ENCODE assay signal across 1 cellular context in the genomic region with DNA sequence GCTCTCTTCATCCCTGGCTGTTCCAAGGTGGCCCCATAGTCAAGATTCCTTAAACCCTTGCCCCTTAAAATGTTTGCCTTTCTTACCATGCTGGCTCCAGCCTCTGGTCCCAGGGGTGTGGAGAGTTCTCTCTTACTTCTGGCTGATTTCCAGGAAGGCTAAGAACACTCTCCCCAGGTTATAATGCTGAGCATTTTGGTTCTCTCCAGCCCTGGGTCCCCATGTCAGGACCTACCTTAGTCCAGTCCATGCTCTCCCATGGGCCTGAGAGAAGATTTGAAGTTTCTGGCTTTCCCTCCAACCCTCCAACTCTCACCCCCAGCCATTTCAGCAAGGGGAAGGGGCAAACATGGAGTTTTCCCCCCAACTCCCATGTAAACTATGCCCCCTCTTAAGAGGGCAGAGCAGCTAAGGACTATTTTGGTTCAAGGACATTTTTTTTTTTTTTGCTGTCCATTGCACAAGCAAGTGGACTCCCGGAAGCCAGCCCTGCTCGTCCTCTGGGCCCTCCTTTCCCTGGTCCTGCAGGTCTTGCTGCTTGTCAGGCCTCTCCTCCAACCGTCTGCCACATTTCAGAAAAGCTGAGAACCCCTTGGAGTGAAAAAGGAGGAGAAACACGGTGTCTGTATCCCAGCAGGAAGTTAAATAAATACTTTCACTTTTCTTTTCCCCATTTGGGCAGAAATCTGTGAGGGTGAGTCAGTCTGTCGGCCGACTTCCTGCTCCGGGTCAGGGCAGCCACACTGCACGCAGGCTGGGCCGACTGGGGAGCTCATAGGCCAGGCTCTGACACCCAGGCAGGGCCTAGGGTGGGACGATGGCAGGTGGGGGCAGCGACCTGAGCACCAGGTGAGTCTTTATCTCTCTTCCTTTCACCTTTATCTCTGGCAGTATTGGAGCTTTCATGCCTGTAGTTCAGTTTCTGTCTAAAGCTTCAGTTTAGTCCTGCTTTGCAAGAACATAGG.
TF ChIP-seq lines count a peak whose summit lies in the region.

Gene SP140L, plus strand, starts transcription at position 741 of the 965 bp plus-strand sequence. Its CDS starts 77 bp downstream, at position 818.

TF ChIP-seq in HepG2, 621 proteins besides CTCF, POLR2A, EP300 and RAD21 (continued from another document and continues in another):
- TF ChIP-seq, protein P1, sequence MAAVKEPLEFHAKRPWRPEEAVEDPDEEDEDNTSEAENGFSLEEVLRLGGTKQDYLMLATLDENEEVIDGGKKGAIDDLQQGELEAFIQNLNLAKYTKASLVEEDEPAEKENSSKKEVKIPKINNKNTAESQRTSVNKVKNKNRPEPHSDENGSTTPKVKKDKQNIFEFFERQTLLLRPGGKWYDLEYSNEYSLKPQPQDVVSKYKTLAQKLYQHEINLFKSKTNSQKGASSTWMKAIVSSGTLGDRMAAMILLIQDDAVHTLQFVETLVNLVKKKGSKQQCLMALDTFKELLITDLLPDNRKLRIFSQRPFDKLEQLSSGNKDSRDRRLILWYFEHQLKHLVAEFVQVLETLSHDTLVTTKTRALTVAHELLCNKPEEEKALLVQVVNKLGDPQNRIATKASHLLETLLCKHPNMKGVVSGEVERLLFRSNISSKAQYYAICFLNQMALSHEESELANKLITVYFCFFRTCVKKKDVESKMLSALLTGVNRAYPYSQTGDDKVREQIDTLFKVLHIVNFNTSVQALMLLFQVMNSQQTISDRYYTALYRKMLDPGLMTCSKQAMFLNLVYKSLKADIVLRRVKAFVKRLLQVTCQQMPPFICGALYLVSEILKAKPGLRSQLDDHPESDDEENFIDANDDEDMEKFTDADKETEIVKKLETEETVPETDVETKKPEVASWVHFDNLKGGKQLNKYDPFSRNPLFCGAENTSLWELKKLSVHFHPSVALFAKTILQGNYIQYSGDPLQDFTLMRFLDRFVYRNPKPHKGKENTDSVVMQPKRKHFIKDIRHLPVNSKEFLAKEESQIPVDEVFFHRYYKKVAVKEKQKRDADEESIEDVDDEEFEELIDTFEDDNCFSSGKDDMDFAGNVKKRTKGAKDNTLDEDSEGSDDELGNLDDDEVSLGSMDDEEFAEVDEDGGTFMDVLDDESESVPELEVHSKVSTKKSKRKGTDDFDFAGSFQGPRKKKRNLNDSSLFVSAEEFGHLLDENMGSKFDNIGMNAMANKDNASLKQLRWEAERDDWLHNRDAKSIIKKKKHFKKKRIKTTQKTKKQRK (IDR thresholded peaks at IDR 0.05; ENCODE audit: low read length) = no peak
- TF ChIP-seq GZF1 (CRISPR knock-in tag; IDR thresholded peaks at IDR 0.05) = no peak
- no peak for TF ChIP-seq ZSCAN30 (CRISPR knock-in tag; IDR thresholded peaks at IDR 0.05)
- TF ChIP-seq, protein P2, sequence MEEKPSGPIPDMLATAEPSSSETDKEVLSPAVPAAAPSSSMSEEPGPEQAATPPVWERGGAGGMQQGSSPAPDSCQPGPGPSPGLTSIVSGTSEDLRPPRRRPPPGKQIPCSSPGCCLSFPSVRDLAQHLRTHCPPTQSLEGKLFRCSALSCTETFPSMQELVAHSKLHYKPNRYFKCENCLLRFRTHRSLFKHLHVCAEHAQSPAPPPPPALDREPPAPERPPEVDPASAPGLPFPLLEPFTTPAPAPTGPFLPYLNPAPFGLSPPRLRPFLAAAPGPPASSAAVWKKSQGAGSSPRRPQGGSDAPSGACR (CRISPR knock-in tag; IDR thresholded peaks at IDR 0.05) = 0 out of 2 replicates have a peak, but pooled peaks have one; percentile 32
- TF ChIP-seq POGZ (CRISPR knock-in tag; IDR thresholded peaks at IDR 0.05) = peak; percentile 41; the same call in 1 of the 2 replicates
- no peak for TF ChIP-seq MAFG (CRISPR knock-in tag; IDR thresholded peaks at IDR 0.05)
- TF ChIP-seq, protein P3, sequence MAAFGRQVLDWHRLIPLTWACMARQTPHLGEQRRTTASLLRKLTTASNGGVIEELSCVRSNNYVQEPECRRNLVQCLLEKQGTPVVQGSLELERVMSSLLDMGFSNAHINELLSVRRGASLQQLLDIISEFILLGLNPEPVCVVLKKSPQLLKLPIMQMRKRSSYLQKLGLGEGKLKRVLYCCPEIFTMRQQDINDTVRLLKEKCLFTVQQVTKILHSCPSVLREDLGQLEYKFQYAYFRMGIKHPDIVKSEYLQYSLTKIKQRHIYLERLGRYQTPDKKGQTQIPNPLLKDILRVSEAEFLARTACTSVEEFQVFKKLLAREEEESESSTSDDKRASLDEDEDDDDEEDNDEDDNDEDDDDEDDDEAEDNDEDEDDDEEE (CRISPR knock-in tag; IDR thresholded peaks at IDR 0.05) = no peak
- TF ChIP-seq ARHGAP35 (CRISPR knock-in tag; IDR thresholded peaks at IDR 0.05; ENCODE audit: borderline replicate concordance) = no peak
- TF ChIP-seq PAF1 (CRISPR knock-in tag; IDR thresholded peaks at IDR 0.05) = no peak
- TF ChIP-seq TRIM24 (CRISPR knock-in tag; IDR thresholded peaks at IDR 0.05) = no peak
- TF ChIP-seq DNMT3B (CRISPR knock-in tag; conservative IDR thresholded peaks at IDR 0.05) = no peak
- peak; percentile 51; the same call in 1 of the 2 replicates for TF ChIP-seq DR1 (CRISPR knock-in tag; IDR thresholded peaks at IDR 0.05)
- TF ChIP-seq U2AF1 (optimal IDR thresholded peaks at IDR 0.05; ENCODE audit: low read depth, low read length) = no peak
- TF ChIP-seq LBX2 (CRISPR knock-in tag; IDR thresholded peaks at IDR 0.05; ENCODE audit: borderline replicate concordance) = no peak
- no peak for TF ChIP-seq XBP1 (CRISPR knock-in tag; IDR thresholded peaks at IDR 0.05)
- no peak for TF ChIP-seq ZNF460 (CRISPR knock-in tag; IDR thresholded peaks at IDR 0.05; ENCODE audit: borderline replicate concordance)
- no peak for TF ChIP-seq ZNF484 (CRISPR knock-in tag; IDR thresholded peaks at IDR 0.05; ENCODE audit: borderline replicate concordance, low read depth)
- no peak for TF ChIP-seq KIAA2018 (CRISPR knock-in tag; IDR thresholded peaks at IDR 0.05; ENCODE audit: borderline replicate concordance)
- TF ChIP-seq ZNF34 (CRISPR knock-in tag; IDR thresholded peaks at IDR 0.05; ENCODE audit: borderline replicate concordance) = no peak
- no peak for TF ChIP-seq ZNF569 (CRISPR knock-in tag; IDR thresholded peaks at IDR 0.05; ENCODE audit: borderline replicate concordance)
- TF ChIP-seq HOXA7 (CRISPR knock-in tag; IDR thresholded peaks at IDR 0.05) = no peak
- TF ChIP-seq NKX3-1 (CRISPR knock-in tag; IDR thresholded peaks at IDR 0.05) = no peak
- TF ChIP-seq HDAC2 (CRISPR knock-in tag; IDR thresholded peaks at IDR 0.05) = peak; percentile 80
- TF ChIP-seq MED1 (CRISPR knock-in tag; IDR thresholded peaks at IDR 0.05) = peak; percentile 76
- TF ChIP-seq ZNF264 (CRISPR knock-in tag; IDR thresholded peaks at IDR 0.05) = peak; percentile 64; the same call in 1 of the 2 replicates
- TF ChIP-seq KDM5B (CRISPR knock-in tag; IDR thresholded peaks at IDR 0.05; ENCODE audit: borderline replicate concordance) = peak; percentile 36; the same call in 1 of the 2 replicates
- no peak for TF ChIP-seq ZBTB14 (CRISPR knock-in tag; IDR thresholded peaks at IDR 0.05)
- peak; percentile 55; the same call in 1 of the 2 replicates for TF ChIP-seq SOX5 (CRISPR knock-in tag; IDR thresholded peaks at IDR 0.05; ENCODE audit: borderline replicate concordance)
- no peak for TF ChIP-seq IRX3 (CRISPR knock-in tag; IDR thresholded peaks at IDR 0.05; ENCODE audit: borderline replicate concordance, low read depth)
- TF ChIP-seq SMARCE1 (IDR thresholded peaks at IDR 0.05; ENCODE audit: borderline replicate concordance) = no peak
- no peak for TF ChIP-seq ZMYM3 (CRISPR knock-in tag; IDR thresholded peaks at IDR 0.05)
- no peak for TF ChIP-seq ZNF30 (CRISPR knock-in tag; IDR thresholded peaks at IDR 0.05)
- TF ChIP-seq ZNF10 (CRISPR knock-in tag; IDR thresholded peaks at IDR 0.05; ENCODE audit: borderline replicate concordance, low read depth) = no peak
- TF ChIP-seq HNRNPK (IDR thresholded peaks at IDR 0.05; ENCODE audit: low read depth, low read length, poor library complexity, severe bottlenecking) = no peak
- no peak for TF ChIP-seq ZNF234 (CRISPR knock-in tag; conservative IDR thresholded peaks at IDR 0.05)
- peak; percentile 24; the same call in 1 of the 2 replicates for TF ChIP-seq ISL2 (CRISPR knock-in tag; IDR thresholded peaks at IDR 0.05)
- TF ChIP-seq ZSCAN31 (CRISPR knock-in tag; IDR thresholded peaks at IDR 0.05; ENCODE audit: low read depth) = 0 out of 2 replicates have a peak, but pooled peaks have one; percentile 29
- TF ChIP-seq MEIS1 (CRISPR knock-in tag; IDR thresholded peaks at IDR 0.05; ENCODE audit: borderline replicate concordance) = no peak
- no peak for TF ChIP-seq ZNF337 (CRISPR knock-in tag; IDR thresholded peaks at IDR 0.05; ENCODE audit: borderline replicate concordance, low read depth)
- no peak for TF ChIP-seq ZNF570 (CRISPR knock-in tag; IDR thresholded peaks at IDR 0.05; ENCODE audit: borderline replicate concordance)
- peak; percentile 84 for TF ChIP-seq ASH2L (IDR thresholded peaks at IDR 0.05; ENCODE audit: insufficient read length, low read depth, low read length)
- no peak for TF ChIP-seq LRRFIP1 (CRISPR knock-in tag; conservative IDR thresholded peaks at IDR 0.05)
- TF ChIP-seq ZNF777 (CRISPR knock-in tag; IDR thresholded peaks at IDR 0.05) = no peak
